Comparison of ENCODE assay signal across 8 cellular contexts in the genomic region with DNA sequence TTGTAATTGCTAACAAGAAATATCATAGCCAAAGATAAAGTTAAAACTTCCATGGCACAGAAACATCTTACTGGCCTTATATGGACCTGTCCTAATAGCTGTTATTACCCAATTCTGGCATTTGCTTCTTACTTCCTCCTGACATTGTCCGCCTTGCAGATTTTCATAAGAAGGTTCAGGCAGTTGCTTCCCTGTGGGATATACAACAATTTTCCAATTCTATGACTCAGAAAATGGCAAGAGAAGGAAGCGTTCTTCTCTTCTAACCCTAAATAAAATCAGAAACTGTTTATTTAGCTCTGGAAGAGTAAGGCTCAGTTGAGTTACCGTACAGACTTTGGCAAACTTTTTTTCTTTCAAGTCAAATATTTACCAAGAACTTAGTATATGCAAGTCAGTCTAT. TPM values are rescaled to one million over a fixed set of nuclear protein-coding genes. Genes with fewer than 3 reads are reported as not detected.
DNase-seq lines count a peak whose midpoint lies in the region; ATAC-seq and TF ChIP-seq lines count a peak whose summit lies in the region.

No MANE protein-coding gene starts in this region.

- no peak for ATAC-seq in naive thymus-derived CD8-positive, alpha-beta T cell
- ATAC-seq in HG03457 (IDR thresholded peaks at IDR 0.05; ENCODE audit: unreplicated experiment) (no peak), GM19463 (IDR thresholded peaks at IDR 0.05; ENCODE audit: unreplicated experiment) (no peak)

- H3K9me3 Mint-ChIP-seq in chondrocyte (ENCODE audit: low read depth): no peaks in the 10 kb centered on the region
- H3K9me3 Mint-ChIP-seq in naive thymus-derived CD8-positive, alpha-beta T cell: no peaks in the 10 kb centered on the region

- peaks cover 46% of the 10 kb centered on the region for H3K4me1 Mint-ChIP-seq in chondrocyte (ENCODE audit: low read depth)
- H3K4me1 Mint-ChIP-seq in naive thymus-derived CD8-positive, alpha-beta T cell: peaks cover 15 to 62% (median 48%) of the 10 kb centered on the region in 4 donors

- TF ChIP-seq CTCF in BE2C (IDR thresholded peaks at IDR 0.05; ENCODE audit: low read depth, low read length) (no peak), chondrocyte (IDR thresholded peaks at IDR 0.05) (no peak)

- no peak for DNase-seq in BE2C
- DNase-seq in LHCN-M2 (ENCODE audit: low read depth): peak; percentile 56
- DNase-seq in chondrocyte (ENCODE audit: low spot score): no peak
- no peak for DNase-seq in naive thymus-derived CD8-positive, alpha-beta T cell
- no peak for DNase-seq in stimulated activated CD8-positive, alpha-beta memory T cell treated with anti-CD3 and anti-CD28 coated beads, Interleukin-4, amount 100 ng/mL, for 48 hours
- no peak for DNase-seq in HuH-7.5 (ENCODE audit: low spot score)

- no peaks in the 10 kb centered on the region for H3K27me3 ChIP-seq in BE2C

- H3K27me3 Mint-ChIP-seq in chondrocyte (ENCODE audit: low read depth): no peaks in the 10 kb centered on the region
- H3K27me3 Mint-ChIP-seq in naive thymus-derived CD8-positive, alpha-beta T cell: no peaks in the 10 kb centered on the region

- no peaks in the 10 kb centered on the region for H3K9me3 ChIP-seq in BE2C

- peaks cover 7% of the 10 kb centered on the region for H3K36me3 ChIP-seq in BE2C

- POLR2A ChIA-PET in naive thymus-derived CD8-positive, alpha-beta T cell (lab: Charles Lee): interaction anchor here (0.6 kb wide), 1 partner anchor 39 kb away, joined by 4 read pairs; the partner anchor contains the start of gene RPL37

- H3K4me3 ChIP-seq in BE2C (ENCODE audit: low read depth, low read length): peak overlapping the region; percentile 76

- peaks cover 3% of the 10 kb centered on the region for H3K4me1 ChIP-seq in BE2C

- peak overlapping the region; percentile 94 for H3K27ac Mint-ChIP-seq in chondrocyte (ENCODE audit: unreplicated experiment)
- peak overlapping the region in 7 of 10 donors; percentile 72 to 96 (median 81) for H3K27ac Mint-ChIP-seq in naive thymus-derived CD8-positive, alpha-beta T cell

- no peaks in the 10 kb centered on the region for H3K36me3 Mint-ChIP-seq in chondrocyte (ENCODE audit: low read depth)
- H3K36me3 Mint-ChIP-seq in naive thymus-derived CD8-positive, alpha-beta T cell: peaks cover 0 to 13% (median 4%) of the 10 kb centered on the region in 3 donors

- peak overlapping the region; percentile 90 for H3K4me3 Mint-ChIP-seq in chondrocyte (ENCODE audit: unreplicated experiment)
- peak overlapping the region; percentile 40 to 96 (median 92) for H3K4me3 Mint-ChIP-seq in naive thymus-derived CD8-positive, alpha-beta T cell

RNA-seq across cellular contexts. Expression of gene PRKAA1, which starts 1.7 kb away (rescaled TPM):
- polyA plus RNA-seq in BE2C (2012; ENCODE audit: insufficient read depth, insufficient read length, low read depth): 36.3 TPM
- total RNA-seq in LHCN-M2 (2014; rRNA removed) (75.5 and 78.8 TPM in 2 replicates), chondrocyte (67.8 to 71.3 TPM (median 70.8 TPM) in 3 replicates)
- 27.5 TPM for polyA plus RNA-seq in LHCN-M2 (2012)
- 100 to 1,000 TPM; 109 to 115 TPM for total RNA-seq in naive thymus-derived CD8-positive, alpha-beta T cell
- polyA plus RNA-seq in naive thymus-derived CD8-positive, alpha-beta T cell: 10 to 100 TPM; 33.8 to 36.8 (median 34.6) TPM

RNA-seq across cellular contexts. Expression of gene RPL37, which starts 38.5 kb away (rescaled TPM):
- polyA plus RNA-seq in BE2C (2012; ENCODE audit: insufficient read depth, insufficient read length, low read depth): 1,449 TPM
- 46.6 and 50.4 TPM in 2 replicates for total RNA-seq in LHCN-M2 (2014; rRNA removed)
- polyA plus RNA-seq in LHCN-M2 (2012): 3,303 TPM
- 714 to 807 TPM (median 721 TPM) in 3 replicates for total RNA-seq in chondrocyte
- 1,000 to 10,000 TPM; 2,282 to 2,435 TPM for total RNA-seq in naive thymus-derived CD8-positive, alpha-beta T cell
- polyA plus RNA-seq in naive thymus-derived CD8-positive, alpha-beta T cell: 1,000 to 10,000 TPM; 2,504 to 3,082 (median 2,628) TPM

RNA-seq across cellular contexts. Expression of gene TTC33, which starts 40.7 kb away (rescaled TPM):
- polyA plus RNA-seq in BE2C (2012; ENCODE audit: insufficient read depth, insufficient read length, low read depth): 8.9 TPM
- total RNA-seq in LHCN-M2 (2014; rRNA removed) (13.7 and 14.6 TPM in 2 replicates), chondrocyte (14.3 to 17.3 TPM (median 15.0 TPM) in 3 replicates)
- polyA plus RNA-seq in LHCN-M2 (2012): 4.2 TPM
- total RNA-seq in naive thymus-derived CD8-positive, alpha-beta T cell: 10 to 100 TPM; 14.8 to 16.7 TPM
- 10 to 100 TPM in 2 of 3 donors, 1 to 10 TPM in 1; 8.4 to 18.9 (median 14.1) TPM for polyA plus RNA-seq in naive thymus-derived CD8-positive, alpha-beta T cell

RNA-seq across cellular contexts. Expression of gene CARD6, which starts 44.7 kb away (rescaled TPM):
- 0.12 TPM for polyA plus RNA-seq in BE2C (2012; ENCODE audit: insufficient read depth, insufficient read length, low read depth)
- total RNA-seq in LHCN-M2 (2014; rRNA removed) (3.2 and 4.1 TPM in 2 replicates), chondrocyte (0.36 to 0.72 TPM (median 0.53 TPM) in 3 replicates)
- 1.2 TPM for polyA plus RNA-seq in LHCN-M2 (2012)
- total RNA-seq in naive thymus-derived CD8-positive, alpha-beta T cell: 1 to 10 TPM; 1.7 to 1.8 TPM
- 1 to 10 TPM in 1 of 3 donors, under 1 TPM in 2; 0.12 to 1.1 (median 0.66) TPM for polyA plus RNA-seq in naive thymus-derived CD8-positive, alpha-beta T cell

Comparison
In these comparisons a context has a peak if more than half of its experiments do, and no peak if none do; other contexts are left out.
1. RNA of gene RPL37, which starts 38.5 kb away (total RNA-seq): 2,282 to 2,435 TPM in naive thymus-derived CD8-positive, alpha-beta T cell and 714 to 807 TPM in chondrocyte; 46.6 to 50.4 TPM in LHCN-M2; every median in the first group is over 10 times any median in the second.